In the genomic region with DNA sequence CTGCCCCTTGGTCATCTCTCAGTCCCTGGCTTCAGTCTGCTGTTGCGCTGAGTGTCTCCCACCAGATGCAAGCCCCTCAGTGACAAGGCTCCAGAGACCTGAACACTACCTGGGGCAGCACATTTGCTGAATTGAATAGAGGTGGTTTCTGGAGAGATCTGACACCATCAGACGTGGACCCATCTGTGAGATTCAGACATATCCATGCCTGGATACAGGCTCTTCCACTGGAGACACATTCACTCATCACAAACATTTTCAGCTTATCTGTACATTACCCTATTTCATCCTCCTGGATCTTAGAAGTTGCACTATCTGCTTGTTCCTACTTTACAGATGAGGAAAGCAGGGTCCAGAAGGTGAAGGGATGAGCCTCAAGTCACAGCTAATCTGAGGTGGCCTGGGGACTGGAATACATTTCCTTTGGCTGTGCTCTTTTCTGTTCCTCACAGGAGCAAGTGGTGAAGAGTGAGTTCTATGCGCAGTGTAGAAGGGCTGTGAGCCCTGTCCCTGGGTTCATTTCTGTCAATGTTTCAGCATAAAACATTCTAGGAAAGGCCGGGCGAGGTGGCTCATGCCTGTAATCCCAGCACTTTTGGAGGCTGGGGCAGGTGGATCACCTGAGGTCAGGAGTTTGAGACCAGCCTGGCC, we compare ENCODE assay signal across 12 cellular contexts. TPM values are rescaled to one million over a fixed set of nuclear protein-coding genes. Genes with fewer than 3 reads are reported as not detected.
DNase-seq lines count a peak whose midpoint lies in the region; ATAC-seq and TF ChIP-seq lines count a peak whose summit lies in the region.
"Had no signal": no experiment of that assay in that cellular context is flagged by ENCODE, and none has a peak within 500 bp of the region (broad histone marks: within the 10 kb centered on the region; RNA-seq: fewer than 3 reads in every experiment).

No MANE protein-coding gene starts in this region.

- no peak for DNase-seq in CD8-positive, alpha-beta T cell
- DNase-seq in NB4 (ENCODE audit: low read depth), result no peak
- no peak for DNase-seq in erythroblast (lab: John Stamatoyannopoulos, UW)
- no peak for DNase-seq in gastrocnemius medialis
- DNase-seq in amniotic stem cell (lab: John Stamatoyannopoulos, UW), result no peak
- DNase-seq in stimulated activated CD4-positive, alpha-beta T cell treated with anti-CD3 and anti-CD28 coated beads, Interleukin-15, amount 100 ng/mL, for 24 hours, result no peak
- no peak for DNase-seq in ecto neural progenitor cell (ENCODE audit: low spot score)
- DNase-seq: MV-4-11, NCI-H69 had no signal

- no peaks in the 10 kb centered on the region for H3K27me3 ChIP-seq in CD8-positive, alpha-beta T cell (ENCODE audit: insufficient read depth, low read length)
- H3K27me3 ChIP-seq in gastrocnemius medialis, result no peaks in the 10 kb centered on the region
- H3K27me3 ChIP-seq: SJSA1 had no signal

- H3K27me3 Mint-ChIP-seq in CD8-positive, alpha-beta T cell (ENCODE audit: low read depth), result no peaks in the 10 kb centered on the region

- no peaks in the 10 kb centered on the region for H3K9me3 ChIP-seq in CD8-positive, alpha-beta T cell (ENCODE audit: low read length)
- no peaks in the 10 kb centered on the region for H3K9me3 ChIP-seq in gastrocnemius medialis
- H3K9me3 ChIP-seq: SJSA1 had no signal

- in situ Hi-C loops in gastrocnemius medialis (cut with MboI; ENCODE audit: low sequenced_read_pairs in 4 of 4), result loop anchor here (5.0 to 25.0 kb wide), 3 partner anchors 344 to 454 kb away; no protein-coding TSS in a partner anchor

- no peak for TF ChIP-seq CTCF in CD8-positive, alpha-beta T cell (IDR thresholded peaks at IDR 0.05)
- no peak for TF ChIP-seq CTCF in NB4 (IDR thresholded peaks at IDR 0.05; ENCODE audit: low read depth, low read length)
- TF ChIP-seq CTCF in gastrocnemius medialis (IDR thresholded peaks at IDR 0.05 in 4 of 5, conservative IDR thresholded peaks at IDR 0.05 in 1 of 5), result no peak

- H3K9me3 Mint-ChIP-seq in CD8-positive, alpha-beta T cell, result no peaks in the 10 kb centered on the region
- H3K9me3 Mint-ChIP-seq: GM23338 had no signal

- H3K4me3 Mint-ChIP-seq in CD8-positive, alpha-beta T cell, result no peak overlapping the region
- H3K4me3 Mint-ChIP-seq: GM23338 had no signal

- TF ChIP-seq POLR2A in NB4 (IDR thresholded peaks at IDR 0.05; ENCODE audit: extremely low read depth, insufficient read length) (peak; percentile 33), erythroblast (IDR thresholded peaks at IDR 0.05; ENCODE audit: low read length) (peak; percentile 20), gastrocnemius medialis (IDR thresholded peaks at IDR 0.05) (no peak)

- CTCF ChIA-PET in CD8-positive, alpha-beta T cell (lab: Charles Lee), result interaction anchor here (0.5 to 4.0 kb wide), 5 partner anchors 12 to 349 kb away, joined by 3 to 41 read pairs (median 4); no protein-coding TSS in a partner anchor

- POLR2A ChIA-PET in CD8-positive, alpha-beta T cell (lab: Charles Lee), result no interaction called here

- intact Hi-C loops in CD8-positive, alpha-beta T cell (cut with DNase I, micrococcal nuclease), result no loop called here
- intact Hi-C loops in gastrocnemius medialis (cut with DNase I; ENCODE audit: low total_unique reads), result loop anchor here (10.0 kb wide), 1 partner anchor 502 kb away; no protein-coding TSS in a partner anchor

- peak overlapping the region; percentile 70 for H3K27ac Mint-ChIP-seq in CD8-positive, alpha-beta T cell
- H3K27ac Mint-ChIP-seq: GM23338 had no signal

- H3K4me3 ChIP-seq in CD8-positive, alpha-beta T cell (ENCODE audit: low read depth, low read length), result no peak overlapping the region
- H3K4me3 ChIP-seq in NB4 (ENCODE audit: low read depth, low read length) (no peak overlapping the region), gastrocnemius medialis (no peak overlapping the region)
- H3K4me3 ChIP-seq: GM23338, SJSA1 had no signal

- no peaks in the 10 kb centered on the region for H3K4me1 Mint-ChIP-seq in CD8-positive, alpha-beta T cell (ENCODE audit: low read depth)

- no peaks in the 10 kb centered on the region for H3K4me1 ChIP-seq in CD8-positive, alpha-beta T cell (ENCODE audit: insufficient read depth, low read length)
- H3K4me1 ChIP-seq in gastrocnemius medialis, result peaks cover 37 to 56% of the 10 kb centered on the region in 2 donors

- peaks cover 34% of the 10 kb centered on the region for H3K36me3 Mint-ChIP-seq in CD8-positive, alpha-beta T cell

- no peak overlapping the region for H3K27ac ChIP-seq in CD8-positive, alpha-beta T cell (ENCODE audit: low read depth, low read length)
- peak overlapping the region; percentile 69 to 85 (median 80) for H3K27ac ChIP-seq in gastrocnemius medialis
- H3K27ac ChIP-seq: SJSA1 had no signal

- no peak for ATAC-seq in CD8-positive, alpha-beta T cell
- ATAC-seq in gastrocnemius medialis, result no peak
- ATAC-seq in HG03097 (IDR thresholded peaks at IDR 0.05; ENCODE audit: low FRiP score, unreplicated experiment), result no peak

- H3K36me3 ChIP-seq in CD8-positive, alpha-beta T cell (ENCODE audit: insufficient read depth, low read length), result peaks cover 10% of the 10 kb centered on the region
- no peaks in the 10 kb centered on the region for H3K36me3 ChIP-seq in gastrocnemius medialis

RNA-seq across cellular contexts. Expression of a gene that starts 19.0 kb away (rescaled TPM):
- total RNA-seq in CD8-positive, alpha-beta T cell, result 10 to 100 TPM; 45.7 to 52.8 TPM
- total RNA-seq in gastrocnemius medialis, result 1 to 10 TPM; 3.1 to 8.1 (median 4.3) TPM

RNA-seq across cellular contexts. Expression of a gene that starts 39.4 kb away (rescaled TPM):
- 10 to 100 TPM; 22.1 to 25.1 TPM for total RNA-seq in CD8-positive, alpha-beta T cell
- total RNA-seq in gastrocnemius medialis, result 100 to 1,000 TPM in 1 of 4 donors, 10 to 100 TPM in 3; 39.1 to 103 (median 71.1) TPM

Comparison
In these comparisons a context has a peak if more than half of its experiments do, and no peak if none do; other contexts are left out.
1. POLR2A ChIP-seq: peak in NB4 (single experiment) and erythroblast (single experiment); none in gastrocnemius medialis (0 of 2).
2. RNA of a gene that starts 19.0 kb away (total RNA-seq): 45.7 to 52.8 TPM in CD8-positive, alpha-beta T cell; 3.1 to 8.1 TPM in gastrocnemius medialis; every median in the first group is over 4 times any median in the second.